8 cellular contexts compared by ENCODE assay signal in the genomic region with DNA sequence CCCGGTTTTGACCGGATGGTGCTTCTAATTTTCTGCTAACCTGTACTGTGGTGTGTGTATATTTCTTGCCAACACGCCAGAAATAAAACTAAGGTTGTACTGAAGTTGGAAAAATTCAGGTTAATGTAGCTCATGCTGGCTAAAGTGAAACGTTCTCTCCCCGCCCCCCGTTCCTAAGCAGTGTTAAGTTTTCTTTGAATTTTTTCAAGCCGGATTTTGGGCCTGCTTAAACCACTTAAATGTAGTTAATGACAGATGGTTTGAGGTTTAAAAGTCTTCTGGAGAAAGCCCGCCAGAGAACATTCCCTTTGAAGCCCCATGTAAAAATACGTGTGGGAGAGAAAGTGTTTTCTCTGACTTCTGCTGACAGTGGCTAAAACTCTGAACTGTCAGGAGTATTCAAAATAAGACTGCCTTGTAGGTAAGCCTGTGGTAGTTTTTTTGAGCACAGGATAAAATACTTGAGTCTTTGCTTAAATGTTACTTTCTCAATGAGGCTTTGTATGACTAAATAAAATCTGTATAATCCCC.
DNase-seq lines count a peak whose midpoint lies in the region; ATAC-seq and TF ChIP-seq lines count a peak whose summit lies in the region.

No MANE protein-coding gene starts in this region.

- POLR2A ChIA-PET in activated CD4-positive, alpha-beta T cell treated with anti-CD3 and anti-CD28 coated beads, Interleukin-2, amount 10 ng/mL, durations not matched to agents 7 days and 5 days (lab: Charles Lee), result interaction anchor here (0.6 to 9.7 kb wide), 22 partner anchors 12 to 1784 kb away, joined by 3 to 197 read pairs (median 10); a partner anchor contains a TSS

- peaks cover 65% of the 10 kb centered on the region for H3K4me1 Mint-ChIP-seq in activated CD4-positive, alpha-beta T cell treated with anti-CD3 and anti-CD28 coated beads, Interleukin-2, amount 10 ng/mL, durations not matched to agents 7 days and 5 days
- peaks cover 27 to 59% of the 10 kb centered on the region in 2 donors for H3K4me1 Mint-ChIP-seq in stimulated activated naive B cell treated with anti-CD40 and anti-IgM and Interleukin-4, amounts not matched to agents 10 μg/mL and 1 μg/mL and 100 μg/mL, for 72 hours

- no peak for TF ChIP-seq POLR2A in gastroesophageal sphincter (IDR thresholded peaks at IDR 0.05)

- WGBS in gastroesophageal sphincter (ENCODE audit: low coverage in 1 of 2), 2 donors, result 11 to 17% methylated on average over 8 to 9 of the region's 9 CpGs

- no peaks in the 10 kb centered on the region for H3K27me3 Mint-ChIP-seq in activated CD4-positive, alpha-beta T cell treated with anti-CD3 and anti-CD28 coated beads, Interleukin-2, amount 10 ng/mL, durations not matched to agents 7 days and 5 days
- peaks cover 0 to 2% of the 10 kb centered on the region in 2 donors for H3K27me3 Mint-ChIP-seq in stimulated activated naive B cell treated with anti-CD40 and anti-IgM and Interleukin-4, amounts not matched to agents 10 μg/mL and 1 μg/mL and 100 μg/mL, for 72 hours

- no peaks in the 10 kb centered on the region for H3K36me3 ChIP-seq in gastroesophageal sphincter

- H3K27ac ChIP-seq in gastroesophageal sphincter, result peak overlapping the region; percentile 68 to 95 (median 86)

- no peak for TF ChIP-seq EP300 in gastroesophageal sphincter (IDR thresholded peaks at IDR 0.05)

- no peak for TF ChIP-seq CTCF in gastroesophageal sphincter (IDR thresholded peaks at IDR 0.05)

- peak overlapping the region; percentile 62 to 68 for H3K4me3 ChIP-seq in gastroesophageal sphincter

- peaks cover 0 to 43% (median 5%) of the 10 kb centered on the region in 3 donors for H3K4me1 ChIP-seq in gastroesophageal sphincter

- H3K27ac Mint-ChIP-seq in activated CD4-positive, alpha-beta T cell treated with anti-CD3 and anti-CD28 coated beads, Interleukin-2, amount 10 ng/mL, durations not matched to agents 7 days and 5 days, result peak overlapping the region; percentile 99
- H3K27ac Mint-ChIP-seq in stimulated activated naive B cell treated with anti-CD40 and anti-IgM and Interleukin-4, amounts not matched to agents 10 μg/mL and 1 μg/mL and 100 μg/mL, for 72 hours, result peak overlapping the region; percentile 97

- H3K9me3 ChIP-seq in gastroesophageal sphincter, result no peaks in the 10 kb centered on the region

- DNase-seq in activated CD4-positive, alpha-beta T cell treated with anti-CD3 and anti-CD28 coated beads, Interleukin-2, amount 10 ng/mL, durations not matched to agents 7 days and 5 days, result peak; percentile 48
- no peak for DNase-seq in activated CD4-positive, alpha-beta T cell treated with anti-CD3 and anti-CD28 coated beads for 1 hour
- peak; percentile 44 for DNase-seq in UCSD-AML1 (lab: John Stamatoyannopoulos, UW; ENCODE audit: unreplicated experiment)
- DNase-seq in stimulated activated naive B cell treated with anti-CD40 and anti-IgM and Interleukin-4, amounts not matched to agents 10 μg/mL and 1 μg/mL and 100 μg/mL, for 72 hours, result no peak

- H3K27me3 ChIP-seq in gastroesophageal sphincter, result peaks cover 40% of the 10 kb centered on the region

- H3K9me3 Mint-ChIP-seq in activated CD4-positive, alpha-beta T cell treated with anti-CD3 and anti-CD28 coated beads, Interleukin-2, amount 10 ng/mL, durations not matched to agents 7 days and 5 days, result no peaks in the 10 kb centered on the region
- H3K9me3 Mint-ChIP-seq in stimulated activated naive B cell treated with anti-CD40 and anti-IgM and Interleukin-4, amounts not matched to agents 10 μg/mL and 1 μg/mL and 100 μg/mL, for 72 hours, result peaks cover 3 to 5% of the 10 kb centered on the region in 2 donors

- CTCF ChIA-PET in activated CD4-positive, alpha-beta T cell treated with anti-CD3 and anti-CD28 coated beads, Interleukin-2, amount 10 ng/mL, durations not matched to agents 7 days and 5 days (lab: Charles Lee), result interaction anchor here (0.6 to 3.3 kb wide), 6 partner anchors 9 to 1779 kb away, joined by 3 to 26 read pairs (median 4); a partner anchor contains a TSS

- ATAC-seq in gastroesophageal sphincter (no peak), HG03442 (IDR thresholded peaks at IDR 0.05; ENCODE audit: unreplicated experiment) (no peak), GM19452 (IDR thresholded peaks at IDR 0.05; ENCODE audit: unreplicated experiment) (no peak), GM19328 (IDR thresholded peaks at IDR 0.05; ENCODE audit: unreplicated experiment) (no peak)
- ATAC-seq in stimulated activated naive B cell treated with anti-CD40 and anti-IgM and Interleukin-4, amounts not matched to agents 10 μg/mL and 1 μg/mL and 100 μg/mL, for 72 hours (replicated peaks), result no peak

- H3K36me3 Mint-ChIP-seq in activated CD4-positive, alpha-beta T cell treated with anti-CD3 and anti-CD28 coated beads, Interleukin-2, amount 10 ng/mL, durations not matched to agents 7 days and 5 days (ENCODE audit: low read depth), result peaks cover 11% of the 10 kb centered on the region
- H3K36me3 Mint-ChIP-seq in stimulated activated naive B cell treated with anti-CD40 and anti-IgM and Interleukin-4, amounts not matched to agents 10 μg/mL and 1 μg/mL and 100 μg/mL, for 72 hours, result peaks cover 8 to 23% of the 10 kb centered on the region in 2 donors

- H3K4me3 Mint-ChIP-seq in activated CD4-positive, alpha-beta T cell treated with anti-CD3 and anti-CD28 coated beads, Interleukin-2, amount 10 ng/mL, durations not matched to agents 7 days and 5 days, result peak overlapping the region; percentile 86
- peak overlapping the region; percentile 89 to 91 for H3K4me3 Mint-ChIP-seq in stimulated activated naive B cell treated with anti-CD40 and anti-IgM and Interleukin-4, amounts not matched to agents 10 μg/mL and 1 μg/mL and 100 μg/mL, for 72 hours

Comparison
In these comparisons a context has a peak if more than half of its experiments do, and no peak if none do; other contexts are left out.
1. DNase-seq: peak in activated CD4-positive, alpha-beta T cell treated with anti-CD3 and anti-CD28 coated beads, Interleukin-2, amount 10 ng/mL, durations not matched to agents 7 days and 5 days (single experiment) and UCSD-AML1 (single experiment); none in activated CD4-positive, alpha-beta T cell treated with anti-CD3 and anti-CD28 coated beads for 1 hour (single experiment) and stimulated activated naive B cell treated with anti-CD40 and anti-IgM and Interleukin-4, amounts not matched to agents 10 μg/mL and 1 μg/mL and 100 μg/mL, for 72 hours (single experiment).